17 cellular contexts compared by ENCODE assay signal in genomic region chr7:42023216-42023724, GRCh38.
"Had no signal": no experiment of that assay in that cellular context is flagged by ENCODE, and none has a peak within 500 bp of the region (broad histone marks: within the 10 kb centered on the region; RNA-seq: fewer than 3 reads in every experiment).

No MANE protein-coding gene starts in this region.

- ATAC-seq: activated naive CD4-positive, alpha-beta T cell treated with anti-CD3 and anti-CD28 coated beads, Interleukin-2, amount 50 U/mL, for 72 hours; left lung; natural killer cell treated with Interleukin-12 subunit alpha and Interleukin-12 subunit beta and Interleukin-15 and Interleukin-18, amount 100 ng/mL, for 72 hours; WTC11 had no signal

- H3K27ac Mint-ChIP-seq: activated naive CD4-positive, alpha-beta T cell treated with anti-CD3 and anti-CD28 coated beads, Interleukin-2, amount 50 U/mL, for 72 hours; natural killer cell treated with Interleukin-12 subunit alpha and Interleukin-12 subunit beta and Interleukin-15 and Interleukin-18, amount 100 ng/mL, for 72 hours; WTC11 had no signal

- H3K27me3 ChIP-seq: ascending aorta, colonic mucosa, left lung, right atrium auricular region had no signal

- H3K9me3 ChIP-seq: ascending aorta, colonic mucosa, left lung, prostate gland, right atrium auricular region had no signal

- H3K9me3 Mint-ChIP-seq: activated naive CD4-positive, alpha-beta T cell treated with anti-CD3 and anti-CD28 coated beads, Interleukin-2, amount 50 U/mL, for 72 hours; natural killer cell treated with Interleukin-12 subunit alpha and Interleukin-12 subunit beta and Interleukin-15 and Interleukin-18, amount 100 ng/mL, for 72 hours; WTC11 had no signal

- H3K4me3 ChIP-seq: ascending aorta, colonic mucosa, dorsolateral prefrontal cortex, left lung, prostate gland, right atrium auricular region had no signal

- H3K4me1 ChIP-seq: ascending aorta, colonic mucosa, left lung, prostate gland, right atrium auricular region had no signal

- H3K27ac ChIP-seq: ascending aorta, colonic mucosa, dorsolateral prefrontal cortex, epithelial cell of prostate, left lung, prostate gland, right atrium auricular region had no signal

- DNase-seq: activated T-cell treated with anti-CD3 and anti-CD28 coated beads, Interleukin-2, amount 50 U/mL, for 1 hour; colonic mucosa; dorsolateral prefrontal cortex; foreskin melanocyte; left lung; midbrain; occipital lobe; stimulated activated CD4-positive, alpha-beta T cell treated with anti-CD3 and anti-CD28 coated beads, Interleukin-4, amount 100 ng/mL, for 24 hours; stimulated activated naive CD4-positive, alpha-beta T cell treated with Interleukin-2 at 50 U/mL for 16 hours; T-helper 1 cell had no signal

- H3K36me3 Mint-ChIP-seq: activated naive CD4-positive, alpha-beta T cell treated with anti-CD3 and anti-CD28 coated beads, Interleukin-2, amount 50 U/mL, for 72 hours; natural killer cell treated with Interleukin-12 subunit alpha and Interleukin-12 subunit beta and Interleukin-15 and Interleukin-18, amount 100 ng/mL, for 72 hours had no signal

- H3K36me3 ChIP-seq: colonic mucosa, prostate gland, right atrium auricular region had no signal

- H3K4me3 Mint-ChIP-seq: natural killer cell treated with Interleukin-12 subunit alpha and Interleukin-12 subunit beta and Interleukin-15 and Interleukin-18, amount 100 ng/mL, for 72 hours; WTC11 had no signal
